Comparison of ENCODE assay signal across 28 cellular contexts in genomic region chr20:47915495-47915894, GRCh38.
"Had no signal": no experiment of that assay in that cellular context is flagged by ENCODE, and none has a peak within 500 bp of the region (broad histone marks: within the 10 kb centered on the region; RNA-seq: fewer than 3 reads in every experiment).

No MANE protein-coding gene starts in this region.

- H3K4me3 Mint-ChIP-seq: dendritic cell treated with granulocyte-macrophage colony-stimulating factor and Interleukin-4, amounts not matched to agents 40 ng/mL and 50 ng/mL, for 4 days; effector memory CD8-positive, alpha-beta T cell; endodermal cell had no signal

- H3K27me3 ChIP-seq: colonic mucosa, esophagus muscularis mucosa, foreskin keratinocyte, gastroesophageal sphincter had no signal

- DNase-seq: colonic mucosa; cortex of kidney; dermis blood vessel endothelial cell; effector CD4-positive, alpha-beta T cell; effector CD8-positive, alpha-beta T cell; effector memory CD4-positive, alpha-beta T cell; effector memory CD8-positive, alpha-beta T cell; endodermal cell; erythroblast; esophagus squamous epithelium; foreskin fibroblast; foreskin keratinocyte; foreskin melanocyte; gastrocnemius medialis; glutamatergic neuron; head of caudate nucleus; heart left ventricle; heart right ventricle had no signal

- ATAC-seq: effector memory CD8-positive, alpha-beta T cell; esophagus mucosa; foreskin keratinocyte; gastrocnemius medialis; gastroesophageal sphincter; heart left ventricle; heart right ventricle had no signal

- H3K36me3 ChIP-seq: colonic mucosa, esophagus muscularis mucosa, esophagus squamous epithelium, gastrocnemius medialis, gastroesophageal sphincter, heart left ventricle, heart right ventricle had no signal

- H3K4me1 ChIP-seq: colonic mucosa, gastrocnemius medialis, gastroesophageal sphincter, heart left ventricle, heart right ventricle had no signal

- FAIRE-seq: colon, endometrium, endothelial cell of umbilical vein, frontal cortex had no signal

- H3K27ac ChIP-seq: colonic mucosa, coronary artery, epithelial cell of prostate, esophagus muscularis mucosa, esophagus squamous epithelium, gastrocnemius medialis, gastroesophageal sphincter, heart left ventricle, heart right ventricle had no signal

- H3K27ac Mint-ChIP-seq: dendritic cell treated with granulocyte-macrophage colony-stimulating factor and Interleukin-4, amounts not matched to agents 40 ng/mL and 50 ng/mL, for 4 days; effector memory CD8-positive, alpha-beta T cell; endodermal cell had no signal

- H3K9me3 ChIP-seq: colonic mucosa, gastrocnemius medialis, gastroesophageal sphincter had no signal

- H3K4me3 ChIP-seq: colonic mucosa, coronary artery, esophagus muscularis mucosa, esophagus squamous epithelium, gastrocnemius medialis, gastroesophageal sphincter, heart left ventricle, heart right ventricle had no signal
